Comparison of ENCODE assay signal across 1 cellular context in genomic region chr3:12990306-12990705, GRCh38.
TF ChIP-seq lines count a peak whose summit lies in the region.

No MANE protein-coding gene starts in this region.

TF ChIP-seq in H1, 55 proteins besides CTCF, POLR2A, EP300 and RAD21:
- TF ChIP-seq PHF8 (conservative IDR thresholded peaks at IDR 0.05; ENCODE audit: low read depth, low read length) (no peak), CHD7 (IDR thresholded peaks at IDR 0.05; ENCODE audit: insufficient replicate concordance, low read length) (no peak), CHD2 (IDR thresholded peaks at IDR 0.05; ENCODE audit: low read length) (no peak), SIX5 (IDR thresholded peaks at IDR 0.05; ENCODE audit: low read depth, low read length) (no peak), BCL11A (IDR thresholded peaks at IDR 0.05; ENCODE audit: low read depth in 2 of 2, low read length in 2 of 2) (no peak), KDM5A (IDR thresholded peaks at IDR 0.05; ENCODE audit: low read length) (no peak), ZNF274 (IDR thresholded peaks at IDR 0.05; ENCODE audit: borderline replicate concordance, extremely low read depth, low read length) (no peak), CTBP2 (IDR thresholded peaks at IDR 0.05; ENCODE audit: borderline replicate concordance, insufficient read depth, insufficient read length, low read length) (no peak), EZH2 (IDR thresholded peaks at IDR 0.05; ENCODE audit: low read depth, low read length, severe bottlenecking) (no peak), JUN (IDR thresholded peaks at IDR 0.05; ENCODE audit: low read depth, low read length) (no peak), YY1 (IDR thresholded peaks at IDR 0.05; ENCODE audit: low read depth, low read length) (no peak), TCF12 (IDR thresholded peaks at IDR 0.05; ENCODE audit: low read depth, low read length) (no peak), GTF2F1 (IDR thresholded peaks at IDR 0.05; ENCODE audit: borderline replicate concordance, low read depth, low read length) (no peak), JUND (IDR thresholded peaks at IDR 0.05; ENCODE audit: low read length) (no peak), KDM4A (IDR thresholded peaks at IDR 0.05; ENCODE audit: low read depth, low read length, severe bottlenecking) (no peak), CREB1 (IDR thresholded peaks at IDR 0.05) (no peak), RNF2 (IDR thresholded peaks at IDR 0.05; ENCODE audit: borderline replicate concordance, low read depth, low read length, missing control alignments, poor library complexity, severe bottlenecking) (no peak), CEBPB (IDR thresholded peaks at IDR 0.05; ENCODE audit: low read depth, low read length) (no peak), CBX8 (IDR thresholded peaks at IDR 0.05; ENCODE audit: borderline replicate concordance, low read depth, low read length) (no peak), CHD1 (IDR thresholded peaks at IDR 0.05; ENCODE audit: low read depth, low read length) (no peak)
